In genomic region chr6:84515082-84515481, GRCh38 we compare ENCODE assay signal across 22 cellular contexts.
DNase-seq lines count a peak whose midpoint lies in the region; ATAC-seq and TF ChIP-seq lines count a peak whose summit lies in the region.
"Had no signal": no experiment of that assay in that cellular context is flagged by ENCODE, and none has a peak within 500 bp of the region (broad histone marks: within the 10 kb centered on the region; RNA-seq: fewer than 3 reads in every experiment).

No MANE protein-coding gene starts in this region.

- ATAC-seq in thoracic aorta (ENCODE audit: insufficient number of reproducible peaks, low FRiP score, low read depth) (peak; percentile 17), HG02970 (IDR thresholded peaks at IDR 0.05; ENCODE audit: low FRiP score, unreplicated experiment) (no peak), GM19351 (IDR thresholded peaks at IDR 0.05; ENCODE audit: unreplicated experiment) (no peak)
- ATAC-seq in activated CD4-positive, alpha-beta T cell treated with anti-CD3 and anti-CD28 coated beads for 36 hours = no peak
- ATAC-seq: GM23338, HCT116, HepG2, PC-3 had no signal

- intact Hi-C loops in ascending aorta (cut with DNase I) = loop anchor here (5.0 kb wide), 1 partner anchor 102 kb away; no protein-coding TSS in a partner anchor
- intact Hi-C loops in activated CD4-positive, alpha-beta T cell treated with anti-CD3 and anti-CD28 coated beads for 36 hours (cut with DNase I, micrococcal nuclease) = no loop called here

- H3K36me3 Mint-ChIP-seq in activated CD4-positive, alpha-beta T cell treated with anti-CD3 and anti-CD28 coated beads for 36 hours (ENCODE audit: low read depth) = no peaks in the 10 kb centered on the region
- H3K36me3 Mint-ChIP-seq: CD14-positive monocyte had no signal

- no peaks in the 10 kb centered on the region for H3K27me3 Mint-ChIP-seq in activated CD4-positive, alpha-beta T cell treated with anti-CD3 and anti-CD28 coated beads for 36 hours

- no peaks in the 10 kb centered on the region for H3K4me1 Mint-ChIP-seq in activated CD4-positive, alpha-beta T cell treated with anti-CD3 and anti-CD28 coated beads for 36 hours
- H3K4me1 Mint-ChIP-seq: CD14-positive monocyte had no signal

- no peak overlapping the region for H3K27ac Mint-ChIP-seq in activated CD4-positive, alpha-beta T cell treated with anti-CD3 and anti-CD28 coated beads for 36 hours
- H3K27ac Mint-ChIP-seq: CD14-positive monocyte, GM23338 had no signal

- H3K4me3 ChIP-seq in ascending aorta (peak overlapping the region in 1 of 2 donors; percentile 28), thoracic aorta (peak overlapping the region; percentile 46)
- H3K4me3 ChIP-seq: GM23338 had no signal

- CTCF ChIA-PET in activated CD4-positive, alpha-beta T cell treated with anti-CD3 and anti-CD28 coated beads for 36 hours (lab: Charles Lee) = interaction anchor here (0.6 to 0.9 kb wide), 2 partner anchors 19 to 228 kb away, joined by 3 read pairs; no protein-coding TSS in a partner anchor

- H3K9me3 Mint-ChIP-seq in activated CD4-positive, alpha-beta T cell treated with anti-CD3 and anti-CD28 coated beads for 36 hours (ENCODE audit: low read depth) = no peaks in the 10 kb centered on the region
- H3K9me3 Mint-ChIP-seq: GM23338 had no signal

- DNase-seq in LHCN-M2 (ENCODE audit: low read depth) = peak; percentile 32
- DNase-seq in ascending aorta (ENCODE audit: low spot score in 2 of 2) = no peak
- DNase-seq in glomerular visceral epithelial cell (ENCODE audit: extremely low spot score) = peak; percentile 32
- DNase-seq in thoracic aorta (ENCODE audit: low spot score) = no peak
- no peak for DNase-seq in HCEC 1CT
- no peak for DNase-seq in activated CD4-positive, alpha-beta T cell treated with anti-CD3 and anti-CD28 coated beads for 36 hours
- DNase-seq: ACHN, AML-193, DMS 273 treated with DMSO at 0.1 percent for 48 hours, DND-41, GDM1, KBM-7, NCI-H1417 treated with DMSO at 0.1 percent for 48 hours, NCI-H1930, NCI-H226, PC-3 had no signal

- TF ChIP-seq CTCF in ascending aorta (IDR thresholded peaks at IDR 0.05) (no peak), thoracic aorta (IDR thresholded peaks at IDR 0.05) (peak; percentile 29)

- H3K36me3 ChIP-seq in ascending aorta = no peaks in the 10 kb centered on the region
- H3K36me3 ChIP-seq in thoracic aorta = no peaks in the 10 kb centered on the region

- H3K27me3 ChIP-seq in ascending aorta = no peaks in the 10 kb centered on the region
- no peaks in the 10 kb centered on the region for H3K27me3 ChIP-seq in thoracic aorta (replicated peaks; ENCODE audit: insufficient read depth)

- POLR2A ChIA-PET in activated CD4-positive, alpha-beta T cell treated with anti-CD3 and anti-CD28 coated beads for 36 hours (lab: Charles Lee) = no interaction called here

- H3K9me3 ChIP-seq in ascending aorta = no peaks in the 10 kb centered on the region
- H3K9me3 ChIP-seq in thoracic aorta = no peaks in the 10 kb centered on the region

- H3K4me1 ChIP-seq in ascending aorta = peaks cover 0 to 29% of the 10 kb centered on the region in 2 donors
- H3K4me1 ChIP-seq in thoracic aorta (ENCODE audit: control insufficient read depth in 1 of 2, low read depth in 2 of 2) = peaks cover 4 to 51% of the 10 kb centered on the region in 2 donors

- no peak overlapping the region for H3K4me3 Mint-ChIP-seq in activated CD4-positive, alpha-beta T cell treated with anti-CD3 and anti-CD28 coated beads for 36 hours
- H3K4me3 Mint-ChIP-seq: CD14-positive monocyte, GM23338 had no signal

- H3K27ac ChIP-seq in ascending aorta = peak overlapping the region; percentile 68 to 73
- H3K27ac ChIP-seq in thoracic aorta = peak overlapping the region; percentile 50 to 56

Comparison
In these comparisons a context has a peak if more than half of its experiments do, and no peak if none do; other contexts are left out.
1. DNase-seq: peak in LHCN-M2 (single experiment) and glomerular visceral epithelial cell (single experiment); none in ascending aorta (0 of 2), thoracic aorta (single experiment), HCEC 1CT (single experiment) and activated CD4-positive, alpha-beta T cell treated with anti-CD3 and anti-CD28 coated beads for 36 hours (single experiment).